ENCODE assay signal across 16 cellular contexts in the genomic region with DNA sequence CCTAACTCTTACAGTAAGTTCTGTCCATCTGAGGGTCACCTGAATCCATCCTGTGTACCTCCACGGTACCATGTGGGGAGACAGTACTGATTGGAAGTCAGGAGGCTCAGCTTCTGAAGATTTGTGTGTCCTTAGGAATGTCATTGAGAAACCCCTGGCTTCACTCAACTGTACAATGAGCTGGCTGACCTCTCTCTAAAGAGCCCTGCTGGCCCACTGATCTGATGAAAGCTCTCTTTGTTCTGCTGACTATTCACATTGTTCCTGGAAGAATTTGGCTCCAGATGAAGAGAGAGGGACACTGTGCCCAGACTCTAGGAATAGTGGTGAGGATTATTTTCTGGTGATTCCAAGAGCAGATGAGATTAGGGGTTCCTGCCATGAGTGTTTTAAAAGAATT.
A peak's percentile ranks its signal among the peaks of the same experiment; 100 is the strongest.
DNase-seq lines count a peak whose midpoint lies in the region; ATAC-seq and TF ChIP-seq lines count a peak whose summit lies in the region.
"Had no signal": no experiment of that assay in that cellular context is flagged by ENCODE, and none has a peak within 500 bp of the region (broad histone marks: within the 10 kb centered on the region; RNA-seq: fewer than 3 reads in every experiment).

No MANE protein-coding gene starts in this region.

- no peak overlapping the region for H2AFZ ChIP-seq in mesenchymal stem cell (ENCODE audit: low read depth, low read length)

- no peak overlapping the region for H3K18ac ChIP-seq in mesenchymal stem cell (ENCODE audit: low read depth in 1 of 2, low read length in 2 of 2)

- no peaks in the 10 kb centered on the region for H3K4me1 ChIP-seq in mesenchymal stem cell (ENCODE audit: control insufficient read depth, insufficient read depth, low read depth, low read length)
- H3K4me1 ChIP-seq: Peyer's patch had no signal

- no peak for ATAC-seq in GM19397 (IDR thresholded peaks at IDR 0.05; ENCODE audit: unreplicated experiment)
- no peak for ATAC-seq in HG02981 (IDR thresholded peaks at IDR 0.05; ENCODE audit: unreplicated experiment)
- ATAC-seq: stimulated activated memory B cell treated with anti-CD40 and anti-IgM and Interleukin-4, amounts not matched to agents 10 μg/mL and 1 μg/mL and 100 μg/mL, for 72 hours had no signal

- no peak overlapping the region for H2BK15ac ChIP-seq in mesenchymal stem cell (ENCODE audit: low read depth, poor library complexity, severe bottlenecking)

- no peak for TF ChIP-seq CTCF in AG10803 (conservative IDR thresholded peaks at IDR 0.05; ENCODE audit: low read length)

- no peaks in the 10 kb centered on the region for H3K9me3 ChIP-seq in mesenchymal stem cell (ENCODE audit: control insufficient read depth, low read length)
- H3K9me3 ChIP-seq: MG63, Peyer's patch had no signal

- DNase-seq in AG10803 (ENCODE audit: low read depth) (peak; percentile 50), fibroblast of gingiva (ENCODE audit: low read depth) (peak; percentile 71), mesenchymal stem cell (peak; percentile 12), mucosa of gallbladder (ENCODE audit: low spot score) (no peak), T-helper 1 cell (no peak)
- DNase-seq: activated naive CD4-positive, alpha-beta T cell treated with Interleukin-2 at 50 U/mL for 16 hours; dermis blood vessel endothelial cell; DMS153; MG63; NCI-H446; Peyer's patch; T1000 had no signal

- no peak overlapping the region for H2BK120ac ChIP-seq in mesenchymal stem cell (ENCODE audit: low read depth, low read length)

- H2BK5ac ChIP-seq in mesenchymal stem cell (ENCODE audit: low read depth, low read length, poor library complexity, severe bottlenecking), result no peak overlapping the region

- no peak for TF ChIP-seq EP300 in Ishikawa (IDR thresholded peaks at IDR 0.05; ENCODE audit: borderline replicate concordance)

- WGBS in mesenchymal stem cell, result 80% methylated on average over 1 of the region's 1 CpG

- no peak overlapping the region for H4K8ac ChIP-seq in mesenchymal stem cell (ENCODE audit: low read length)

- H3K36me3 ChIP-seq in mesenchymal stem cell (ENCODE audit: control insufficient read depth in 1 of 2, insufficient read depth in 2 of 2, low read depth in 1 of 2, low read length in 2 of 2), result no peaks in the 10 kb centered on the region
- H3K36me3 ChIP-seq: MG63, Peyer's patch had no signal

- no peak overlapping the region for H3K23ac ChIP-seq in mesenchymal stem cell (ENCODE audit: low read length in 2 of 2)

- H2BK12ac ChIP-seq in mesenchymal stem cell (ENCODE audit: low read length in 2 of 2), result no peak overlapping the region

- no peaks in the 10 kb centered on the region for H3K27me3 ChIP-seq in mesenchymal stem cell (ENCODE audit: control insufficient read depth in 1 of 2, insufficient read depth in 1 of 2, low read length in 2 of 2)
- H3K27me3 ChIP-seq: Peyer's patch had no signal

- H3K79me1 ChIP-seq in mesenchymal stem cell (replicated peaks; ENCODE audit: low read length, poor library complexity, severe bottlenecking), result no peaks in the 10 kb centered on the region

- no peak overlapping the region for H4K91ac ChIP-seq in mesenchymal stem cell (ENCODE audit: low read length)

- H3K9ac ChIP-seq in mesenchymal stem cell (ENCODE audit: low read length), result peak overlapping the region; percentile 9

- no peak overlapping the region for H3K4me2 ChIP-seq in mesenchymal stem cell (ENCODE audit: low read length, poor library complexity, severe bottlenecking)

- H3K14ac ChIP-seq in mesenchymal stem cell (ENCODE audit: low read length in 2 of 2), result no peak overlapping the region

- no peak overlapping the region for H3K27ac ChIP-seq in mesenchymal stem cell (ENCODE audit: low read length, poor library complexity, severe bottlenecking)
- H3K27ac ChIP-seq: Peyer's patch had no signal

- H3K4me3 ChIP-seq in AG10803 (ENCODE audit: low read length) (no peak overlapping the region), mesenchymal stem cell (ENCODE audit: insufficient read depth in 1 of 2, low read depth in 1 of 2, low read length in 2 of 2) (no peak overlapping the region)
- H3K4me3 ChIP-seq: MG63, Peyer's patch had no signal

- no peak for TF ChIP-seq RAD21 in Ishikawa (IDR thresholded peaks at IDR 0.05; ENCODE audit: low read depth)

- H2AK5ac ChIP-seq in mesenchymal stem cell (ENCODE audit: low read length, severe bottlenecking), result no peak overlapping the region

- no peak overlapping the region for H3K4ac ChIP-seq in mesenchymal stem cell (ENCODE audit: low read depth in 1 of 2, low read length in 2 of 2)

TF ChIP-seq in Ishikawa, 13 proteins besides CTCF, POLR2A, EP300 and RAD21:
- 0 out of 2 replicates have a peak, but pooled peaks have one; percentile 6 for TF ChIP-seq CEBPB (IDR thresholded peaks at IDR 0.05)
- no peak for TF ChIP-seq TEAD4 (IDR thresholded peaks at IDR 0.05)
- TF ChIP-seq NFIC (IDR thresholded peaks at IDR 0.05), result no peak

Comparison
In these comparisons a context has a peak if more than half of its experiments do, and no peak if none do; other contexts are left out.
1. DNase-seq: peak in AG10803 (single experiment), fibroblast of gingiva (single experiment) and mesenchymal stem cell (single experiment); none in mucosa of gallbladder (single experiment) and T-helper 1 cell (0 of 5).